ENCODE assay signal across 1 cellular context in genomic region chr10:62243647-62243997, GRCh38.
TF ChIP-seq lines count a peak whose summit lies in the region.

No MANE protein-coding gene starts in this region.

TF ChIP-seq in A549, 52 proteins besides CTCF, POLR2A, EP300 and RAD21 (continued from another document):
- TF ChIP-seq REST (IDR thresholded peaks at IDR 0.05) (no peak), JUNB (IDR thresholded peaks at IDR 0.05) (no peak), TFCP2L1 (CRISPR knock-in tag; IDR thresholded peaks at IDR 0.05) (no peak)
